In genomic region chr2:43355399-43355798, GRCh38 we compare ENCODE assay signal across 32 cellular contexts.
"Had no signal": no experiment of that assay in that cellular context is flagged by ENCODE, and none has a peak within 500 bp of the region (broad histone marks: within the 10 kb centered on the region; RNA-seq: fewer than 3 reads in every experiment).

No MANE protein-coding gene starts in this region.

- ATAC-seq: naive thymus-derived CD8-positive, alpha-beta T cell; natural killer cell treated with Interleukin-12 subunit alpha and Interleukin-12 subunit beta and Interleukin-15 and Interleukin-18, amount 100 ng/mL, for 72 hours; psoas muscle; right cardiac atrium; sciatic nerve; stimulated activated memory B cell treated with anti-CD40 and anti-IgM and Interleukin-4, amounts not matched to agents 10 μg/mL and 1 μg/mL and 100 μg/mL, for 72 hours; stimulated activated naive CD8-positive, alpha-beta T cell treated with anti-CD3 and anti-CD28 coated beads, Interleukin-15, amount 100 ng/mL, for 72 hours; stimulated activated naive CD8-positive, alpha-beta T cell treated with anti-CD3 and anti-CD28 coated beads, Interleukin-15, Interleukin-2, amounts not matched to agents 100 U/mL and 50 U/mL, for 24 hours; upper lobe of right lung had no signal

- H3K4me3 Mint-ChIP-seq: naive thymus-derived CD8-positive, alpha-beta T cell; natural killer cell treated with Interleukin-12 subunit alpha and Interleukin-12 subunit beta and Interleukin-15 and Interleukin-18, amount 100 ng/mL, for 72 hours; nephron progenitor cell; neural crest cell; stimulated activated memory B cell treated with anti-CD40 and anti-IgM and Interleukin-4, amounts not matched to agents 10 μg/mL and 1 μg/mL and 100 μg/mL, for 72 hours; stimulated activated naive CD8-positive, alpha-beta T cell treated with anti-CD3 and anti-CD28 coated beads, Interleukin-15, amount 100 ng/mL, for 72 hours; type B pancreatic cell had no signal

- H3K4me1 ChIP-seq: testis, upper lobe of right lung had no signal

- H3K27ac ChIP-seq: parathyroid adenoma, psoas muscle, skin epidermis, spleen, suprapubic skin, testis, tibial artery, upper lobe of right lung had no signal

- H3K36me3 Mint-ChIP-seq: natural killer cell treated with Interleukin-12 subunit alpha and Interleukin-12 subunit beta and Interleukin-15 and Interleukin-18, amount 100 ng/mL, for 72 hours had no signal

- H3K36me3 ChIP-seq: ovary, spleen, suprapubic skin, tibial artery, transverse colon, upper lobe of right lung, uterus had no signal

- H3K27ac Mint-ChIP-seq: natural killer cell treated with Interleukin-12 subunit alpha and Interleukin-12 subunit beta and Interleukin-15 and Interleukin-18, amount 100 ng/mL, for 72 hours; nephron progenitor cell; progenitor cell of endocrine pancreas; stimulated activated memory B cell treated with anti-CD40 and anti-IgM and Interleukin-4, amounts not matched to agents 10 μg/mL and 1 μg/mL and 100 μg/mL, for 72 hours; stimulated activated naive CD8-positive, alpha-beta T cell treated with anti-CD3 and anti-CD28 coated beads, Interleukin-15, amount 100 ng/mL, for 72 hours; type B pancreatic cell had no signal

- H3K9me3 Mint-ChIP-seq: naive thymus-derived CD8-positive, alpha-beta T cell; natural killer cell treated with Interleukin-12 subunit alpha and Interleukin-12 subunit beta and Interleukin-15 and Interleukin-18, amount 100 ng/mL, for 72 hours; stimulated activated memory B cell treated with anti-CD40 and anti-IgM and Interleukin-4, amounts not matched to agents 10 μg/mL and 1 μg/mL and 100 μg/mL, for 72 hours; stimulated activated naive CD8-positive, alpha-beta T cell treated with anti-CD3 and anti-CD28 coated beads, Interleukin-15, amount 100 ng/mL, for 72 hours; type B pancreatic cell had no signal

- H3K27me3 ChIP-seq: ovary, spleen, suprapubic skin, testis, tibial artery, transverse colon, upper lobe of right lung, uterus had no signal

- H3K9me3 ChIP-seq: ovary, psoas muscle, spleen, suprapubic skin, testis, tibial artery, transverse colon, upper lobe of right lung, uterus had no signal

- H3K27me3 Mint-ChIP-seq: naive thymus-derived CD8-positive, alpha-beta T cell; natural killer cell treated with Interleukin-12 subunit alpha and Interleukin-12 subunit beta and Interleukin-15 and Interleukin-18, amount 100 ng/mL, for 72 hours; stimulated activated memory B cell treated with anti-CD40 and anti-IgM and Interleukin-4, amounts not matched to agents 10 μg/mL and 1 μg/mL and 100 μg/mL, for 72 hours; stimulated activated naive CD8-positive, alpha-beta T cell treated with anti-CD3 and anti-CD28 coated beads, Interleukin-15, amount 100 ng/mL, for 72 hours; type B pancreatic cell had no signal

- H3K4me1 Mint-ChIP-seq: naive thymus-derived CD8-positive, alpha-beta T cell; stimulated activated memory B cell treated with anti-CD40 and anti-IgM and Interleukin-4, amounts not matched to agents 10 μg/mL and 1 μg/mL and 100 μg/mL, for 72 hours; stimulated activated naive CD8-positive, alpha-beta T cell treated with anti-CD3 and anti-CD28 coated beads, Interleukin-15, amount 100 ng/mL, for 72 hours had no signal

- DNase-seq: naive thymus-derived CD8-positive, alpha-beta T cell; nephron progenitor cell; occipital lobe; ovary; posterior cingulate gyrus; psoas muscle; right cardiac atrium; spleen; stimulated activated CD4-positive, alpha-beta T cell treated with anti-CD3 and anti-CD28 coated beads, Interleukin-12 subunit alpha, Interleukin-12 subunit beta, amount 100 ng/mL, for 4 hours; stimulated activated CD4-positive, alpha-beta T cell treated with anti-CD3 and anti-CD28 coated beads, Interleukin-1b, Interleukin-23, amount 100 ng/mL, for 48 hours; stimulated activated CD4-positive, alpha-beta T cell treated with anti-CD3 and anti-CD28 coated beads, Interleukin-4, amount 100 ng/mL, for 1 hour; stimulated activated CD4-positive, alpha-beta T cell treated with anti-CD3 and anti-CD28 coated beads, Interleukin-4, amount 100 ng/mL, for 4 hours; stimulated activated CD8-positive, alpha-beta memory T cell treated with anti-CD3 and anti-CD28 coated beads, Interleukin-4, amount 100 ng/mL, for 48 hours; stimulated activated naive CD4-positive, alpha-beta T cell; stimulated activated naive CD8-positive, alpha-beta T cell treated with anti-CD3 and anti-CD28 coated beads, Interleukin-15, amount 100 ng/mL, for 72 hours; stimulated activated naive CD8-positive, alpha-beta T cell treated with anti-CD3 and anti-CD28 coated beads, Interleukin-15, Interleukin-2, amounts not matched to agents 100 U/mL and 50 U/mL, for 24 hours; substantia nigra; testis; tibial artery; transverse colon; upper lobe of right lung; uterus had no signal

- H3K4me3 ChIP-seq: ovary, psoas muscle, skin epidermis, smooth muscle cell, spleen, suprapubic skin, testis, tibial artery, transverse colon, upper lobe of right lung, uterus had no signal
